ENCODE assay signal across 8 cellular contexts in the genomic region with DNA sequence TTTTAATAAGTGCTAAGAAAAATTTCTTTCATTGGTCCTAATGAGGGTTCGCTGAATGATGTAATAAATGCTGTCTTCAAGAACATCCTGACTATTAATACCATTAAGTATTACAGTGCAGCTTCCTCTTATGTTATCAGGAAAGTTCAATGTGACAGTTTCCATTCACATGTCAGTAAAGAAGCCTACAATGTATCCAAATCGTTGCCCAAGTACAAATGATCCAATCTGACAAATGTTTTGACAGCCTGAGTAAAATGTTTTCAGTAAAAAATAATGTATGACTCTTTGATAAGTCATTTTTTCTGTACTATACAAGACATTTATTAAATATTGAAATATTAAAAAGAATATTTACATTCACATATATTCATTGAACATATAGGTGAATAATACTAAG.
"Had no signal": no experiment of that assay in that cellular context is flagged by ENCODE, and none has a peak within 500 bp of the region (broad histone marks: within the 10 kb centered on the region; RNA-seq: fewer than 3 reads in every experiment).

No MANE protein-coding gene starts in this region.

- H3K9me3 ChIP-seq: HAP-1 had no signal

- H3K4me3 ChIP-seq: GM23248, HAP-1 had no signal

- H3K36me3 ChIP-seq: HAP-1 had no signal

- H3K4me1 ChIP-seq: HAP-1 had no signal

- DNase-seq: GM23248, GOT3, H7, HFFc6 had no signal

- ATAC-seq: HCT116, HepG2 had no signal

- H2AFZ ChIP-seq: GM23248 had no signal

- H3K27ac ChIP-seq: GM23248, HL-60 had no signal
